Comparison of ENCODE assay signal across 8 cellular contexts in genomic region chr4:48778431-48779094, GRCh38. TPM values are rescaled to one million over a fixed set of nuclear protein-coding genes. Genes with fewer than 3 reads are reported as not detected.
DNase-seq lines count a peak whose midpoint lies in the region; ATAC-seq and TF ChIP-seq lines count a peak whose summit lies in the region.

No MANE protein-coding gene starts in this region.

- dilution Hi-C loops in IMR-90 (cut with HindIII; ENCODE audit: low sequenced_read_pairs, unreplicated experiment), result no loop called here

- H3K9me3 Mint-ChIP-seq in CD4-positive, alpha-beta memory T cell, result peaks cover 0 to 3% (median 0%) of the 10 kb centered on the region in 8 donors

- peaks cover 0 to 14% of the 10 kb centered on the region in 2 donors for H3K36me3 Mint-ChIP-seq in CD4-positive, alpha-beta memory T cell

- H3K9me1 ChIP-seq in IMR-90 (ENCODE audit: insufficient read depth, low read length), result peaks cover 6% of the 10 kb centered on the region; the same call in 1 of the 2 replicates

- WGBS in IMR-90 (ENCODE audit: extremely low coverage in 2 of 2, insufficient read length in 1 of 2), 2 experiments, result 0% methylated on average over 2 of the region's 8 CpGs; no CpG with 5 or more reads in 1 of the 2 experiments

- H3K27me3 ChIP-seq in CD4-positive, alpha-beta memory T cell (ENCODE audit: insufficient read depth, low read length), result no peaks in the 10 kb centered on the region
- H3K27me3 ChIP-seq in IMR-90 (ENCODE audit: control insufficient read depth, insufficient read depth, low read length) (no peaks in the 10 kb centered on the region), adipocyte (replicated peaks; ENCODE audit: control insufficient read depth, insufficient read depth, low read length) (no peaks in the 10 kb centered on the region), subcutaneous abdominal adipose tissue (ENCODE audit: control insufficient read depth in 5 of 5, insufficient read depth in 4 of 5, low read length in 5 of 5) (no peaks in the 10 kb centered on the region)

- H3K79me1 ChIP-seq in IMR-90 (ENCODE audit: low read depth in 1 of 2, low read length in 2 of 2), result peaks cover 5 to 33% of the 10 kb centered on the region in 2 experiments; a peak in 2 of 4 replicates

- H3K14ac ChIP-seq in IMR-90 (replicated peaks; ENCODE audit: low read depth, low read length), result peak overlapping the region; percentile 86

- H2AK5ac ChIP-seq in IMR-90 (ENCODE audit: low read depth, low read length), result 0 out of 2 replicates have a peak overlapping the region, but pooled peaks have one; percentile 4

- peak overlapping the region; percentile 78 for H3K27ac ChIP-seq in CD4-positive, alpha-beta memory T cell (ENCODE audit: low read depth, low read length)
- H3K27ac ChIP-seq in IMR-90 (ENCODE audit: insufficient read depth, low read length) (peak overlapping the region; percentile 85), subcutaneous abdominal adipose tissue (ENCODE audit: low read depth, low read length) (peak overlapping the region; percentile 90)

- H2AFZ ChIP-seq in IMR-90 (replicated peaks; ENCODE audit: low read length, poor library complexity), result peak overlapping the region; percentile 94

- H3K56ac ChIP-seq in IMR-90 (ENCODE audit: extremely low read depth, insufficient read depth, low read length), result peak overlapping the region; percentile 80

- peaks cover 32 to 67% (median 49%) of the 10 kb centered on the region in 4 donors for H3K4me1 Mint-ChIP-seq in CD4-positive, alpha-beta memory T cell

- in situ Hi-C loops in IMR-90 (cut with MboI; ENCODE audit: low sequenced_read_pairs), result no loop called here

- CTCF ChIA-PET in CD4-positive, alpha-beta memory T cell (lab: Charles Lee; ENCODE audit: partially characterized antibody), result interaction anchor here (1.2 to 1.5 kb wide), 5 partner anchors 9 to 200 kb away, joined by 3 to 5 read pairs (median 4); partner anchors contain the start of genes OCIAD1 and OCIAD2
- CTCF ChIA-PET in IMR-90 (lab: Yijun Ruan, JAX), result interaction anchor here (0.5 kb wide), 1 partner anchor 198 kb away, joined by 4 read pairs; no protein-coding TSS in a partner anchor

- H4K91ac ChIP-seq in IMR-90 (ENCODE audit: insufficient read depth, low read depth, low read length), result peak overlapping the region; percentile 19; the same call in 1 of the 2 replicates

- H3K4me1 ChIP-seq in CD4-positive, alpha-beta memory T cell (ENCODE audit: insufficient read depth, low read length), result peaks cover 60% of the 10 kb centered on the region
- H3K4me1 ChIP-seq in IMR-90 (ENCODE audit: control insufficient read depth, insufficient read depth, low read length) (peaks cover 8% of the 10 kb centered on the region), adipocyte (ENCODE audit: control insufficient read depth, insufficient read depth, low read length) (peaks cover 13% of the 10 kb centered on the region), subcutaneous abdominal adipose tissue (ENCODE audit: control insufficient read depth in 5 of 5, insufficient read depth in 5 of 5, low read length in 5 of 5) (peaks cover 0 to 42% (median 30%) of the 10 kb centered on the region in 5 donors)

- TF ChIP-seq POLR2A in IMR-90 (IDR thresholded peaks at IDR 0.05; ENCODE audit: low read depth, low read length), result no peak

- no peaks in the 10 kb centered on the region for H3K36me3 ChIP-seq in CD4-positive, alpha-beta memory T cell (ENCODE audit: insufficient read depth, low read length)
- H3K36me3 ChIP-seq in IMR-90 (ENCODE audit: control insufficient read depth, insufficient read depth, low read length), result no peaks in the 10 kb centered on the region
- H3K36me3 ChIP-seq in adipocyte (ENCODE audit: control insufficient read depth, insufficient read depth, low read length, severe bottlenecking), result no peaks in the 10 kb centered on the region
- H3K36me3 ChIP-seq in subcutaneous abdominal adipose tissue (ENCODE audit: control insufficient read depth in 5 of 5, insufficient read depth in 5 of 5, low read length in 5 of 5), result no peaks in the 10 kb centered on the region

- peak overlapping the region in 1 of 2 experiments; percentile 61; a peak in 1 of 4 replicates for H4K8ac ChIP-seq in IMR-90 (ENCODE audit: low read depth in 2 of 2, low read length in 2 of 2)

- DNase-seq in CD4-positive, alpha-beta memory T cell, result peak in 2 of 5 donors; percentile 6 to 51
- DNase-seq in IMR-90 (peak; percentile 57), adipocyte (ENCODE audit: low read depth) (peak; percentile 78), iris pigment epithelial cell (ENCODE audit: low read depth) (peak; percentile 87), NCI-H510A treated with DMSO at 0.1 percent for 48 hours (lab: John Stamatoyannopoulos, UW) (no peak)

- peaks cover 38% of the 10 kb centered on the region for H4K20me1 ChIP-seq in IMR-90 (ENCODE audit: insufficient read depth, low read length)

- H3K23ac ChIP-seq in IMR-90 (ENCODE audit: low read depth, low read length), result peak overlapping the region; percentile 84

- ATAC-seq in IMR-90 (ENCODE audit: low read depth), result no peak
- no peak for ATAC-seq in GM21786 (IDR thresholded peaks at IDR 0.05; ENCODE audit: unreplicated experiment)
- ATAC-seq in HG03469 (IDR thresholded peaks at IDR 0.05; ENCODE audit: unreplicated experiment), result no peak

- H2BK5ac ChIP-seq in IMR-90 (ENCODE audit: low read depth, low read length, poor library complexity, severe bottlenecking), result peak overlapping the region; percentile 49

- POLR2A ChIA-PET in CD4-positive, alpha-beta memory T cell (lab: Charles Lee; ENCODE audit: partially characterized antibody), result interaction anchor here (0.6 to 3.3 kb wide), 18 partner anchors 9 to 437 kb away, joined by 3 to 49 read pairs (median 4); partner anchors contain the start of genes OCIAD1, OCIAD2 and SLAIN2
- POLR2A ChIA-PET in IMR-90 (lab: Charles Lee; ENCODE audit: unreplicated experiment), result no interaction called here

- H3K4me3 Mint-ChIP-seq in CD4-positive, alpha-beta memory T cell, result peak overlapping the region; percentile 89 to 98 (median 94)

- BruUV-seq in IMR-90 (replicated peaks; lab: Mats Ljungman, UMichigan), result TSS peak; percentile 47

- H4K5ac ChIP-seq in IMR-90 (ENCODE audit: low read depth, low read length), result no peak overlapping the region

- no peak overlapping the region; the same call in 2 of the 3 replicates for H2BK15ac ChIP-seq in IMR-90 (ENCODE audit: low read depth, low read length)

- intact Hi-C loops in CD4-positive, alpha-beta memory T cell (cut with micrococcal nuclease), result loop anchor here (1.0 to 5.0 kb wide), 3 partner anchors 9 to 80 kb away; no protein-coding TSS in a partner anchor
- intact Hi-C loops in IMR-90 (cut with micrococcal nuclease), result loop anchor here (2.0 to 5.0 kb wide), 5 partner anchors 32 to 176 kb away; no protein-coding TSS in a partner anchor

- peak overlapping the region; percentile 31 for H2AK9ac ChIP-seq in IMR-90 (replicated peaks; ENCODE audit: low read depth, low read length, poor library complexity)

- H3K4me2 ChIP-seq in IMR-90 (ENCODE audit: low read depth, low read length), result peak overlapping the region; percentile 100

- no peaks in the 10 kb centered on the region for H3K27me3 Mint-ChIP-seq in CD4-positive, alpha-beta memory T cell

- H2BK120ac ChIP-seq in IMR-90 (ENCODE audit: low read depth, low read length), result peak overlapping the region; percentile 35; the same call in 1 of the 2 replicates

- H3K4me3 ChIP-seq in CD4-positive, alpha-beta memory T cell (ENCODE audit: low read length in 2 of 2), result peak overlapping the region; percentile 66 to 89
- H3K4me3 ChIP-seq in IMR-90 (ENCODE audit: insufficient read depth, low read depth, low read length) (peak overlapping the region; percentile 65), adipocyte (ENCODE audit: low read length) (peak overlapping the region; percentile 96), subcutaneous abdominal adipose tissue (ENCODE audit: low read depth in 1 of 5, low read length in 5 of 5) (peak overlapping the region; percentile 88 to 97 (median 95))

- no peaks in the 10 kb centered on the region for H3K9me3 ChIP-seq in CD4-positive, alpha-beta memory T cell (ENCODE audit: control insufficient read depth in 1 of 2, low read length in 2 of 2)
- no peaks in the 10 kb centered on the region for H3K9me3 ChIP-seq in IMR-90 (ENCODE audit: control insufficient read depth, insufficient read depth, low read length)
- H3K9me3 ChIP-seq in adipocyte (ENCODE audit: control insufficient read depth, low read length), result no peaks in the 10 kb centered on the region
- no peaks in the 10 kb centered on the region for H3K9me3 ChIP-seq in subcutaneous abdominal adipose tissue (ENCODE audit: control insufficient read depth in 5 of 5, low read length in 5 of 5)

- H3K9ac ChIP-seq in IMR-90 (ENCODE audit: low read depth, low read length), result peak overlapping the region; percentile 75
- H3K9ac ChIP-seq in adipocyte (ENCODE audit: low read length), result peak overlapping the region; percentile 96
- peak overlapping the region; percentile 84 to 92 (median 88) for H3K9ac ChIP-seq in subcutaneous abdominal adipose tissue (ENCODE audit: low read length in 5 of 5)

- H2BK20ac ChIP-seq in IMR-90 (ENCODE audit: low read depth, low read length), result no peak overlapping the region

- no peak for TF ChIP-seq CTCF in IMR-90 (conservative IDR thresholded peaks at IDR 0.05; ENCODE audit: low read depth, low read length)

- no peak for TF ChIP-seq RAD21 in IMR-90 (IDR thresholded peaks at IDR 0.05; ENCODE audit: low read length)

- H3K4ac ChIP-seq in IMR-90 (ENCODE audit: low read depth, low read length), result peak overlapping the region; percentile 58

- peak overlapping the region; percentile 52 for H3K18ac ChIP-seq in IMR-90 (ENCODE audit: low read depth, low read length)

- peak overlapping the region; percentile 83 to 96 (median 91) for H3K27ac Mint-ChIP-seq in CD4-positive, alpha-beta memory T cell

TF ChIP-seq in IMR-90, 13 proteins besides CTCF, POLR2A, EP300 and RAD21 (continues in another document):
- TF ChIP-seq, protein P1, sequence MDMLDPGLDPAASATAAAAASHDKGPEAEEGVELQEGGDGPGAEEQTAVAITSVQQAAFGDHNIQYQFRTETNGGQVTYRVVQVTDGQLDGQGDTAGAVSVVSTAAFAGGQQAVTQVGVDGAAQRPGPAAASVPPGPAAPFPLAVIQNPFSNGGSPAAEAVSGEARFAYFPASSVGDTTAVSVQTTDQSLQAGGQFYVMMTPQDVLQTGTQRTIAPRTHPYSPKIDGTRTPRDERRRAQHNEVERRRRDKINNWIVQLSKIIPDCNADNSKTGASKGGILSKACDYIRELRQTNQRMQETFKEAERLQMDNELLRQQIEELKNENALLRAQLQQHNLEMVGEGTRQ (IDR thresholded peaks at IDR 0.05; ENCODE audit: low read depth, low read length), result no peak

RNA-seq across cellular contexts. Expression of gene FRYL, which starts 1.5 kb away (rescaled TPM):
- 100 to 1,000 TPM; 124 to 134 TPM for total RNA-seq in CD4-positive, alpha-beta memory T cell
- 10 to 100 TPM; 17.1 to 43.6 TPM for polyA plus RNA-seq in CD4-positive, alpha-beta memory T cell
- 77.4 and 82.2 TPM in 2 replicates for total RNA-seq in IMR-90 (2012; rRNA removed)
- 7.7 and 9.9 TPM in 2 replicates for polyA plus RNA-seq in IMR-90 (2012; rRNA removed)
- polyA plus RNA-seq in IMR-90 (2012; cell fraction: cytosol; rRNA removed), result 2.1 TPM in 2 replicates
- polyA plus RNA-seq in IMR-90 (2012; cell fraction: nucleus; rRNA removed; ENCODE audit: low replicate concordance), result 4.4 and 32.2 TPM in 2 replicates

RNA-seq across cellular contexts. Expression of gene OCIAD1, which starts 52.3 kb away (rescaled TPM):
- 100 to 1,000 TPM; 110 to 124 TPM for total RNA-seq in CD4-positive, alpha-beta memory T cell
- polyA plus RNA-seq in CD4-positive, alpha-beta memory T cell, result 100 to 1,000 TPM; 161 to 171 TPM
- 86.9 and 106 TPM in 2 replicates for total RNA-seq in IMR-90 (2012; rRNA removed)
- polyA plus RNA-seq in IMR-90 (2012; rRNA removed), result 84.3 and 112 TPM in 2 replicates
- 71.7 and 77.1 TPM in 2 replicates for polyA plus RNA-seq in IMR-90 (2012; cell fraction: cytosol; rRNA removed)
- 24.6 and 64.2 TPM in 2 replicates for polyA plus RNA-seq in IMR-90 (2012; cell fraction: nucleus; rRNA removed; ENCODE audit: low replicate concordance)
